Comparison of ENCODE assay signal across 18 cellular contexts in genomic region chr3:151443583-151443982, GRCh38. TPM values are rescaled to one million over a fixed set of nuclear protein-coding genes. Genes with fewer than 3 reads are reported as not detected.
DNase-seq lines count a peak whose midpoint lies in the region; ATAC-seq, FAIRE-seq and TF ChIP-seq lines count a peak whose summit lies in the region.
"Had no signal": no experiment of that assay in that cellular context is flagged by ENCODE, and none has a peak within 500 bp of the region (broad histone marks: within the 10 kb centered on the region; RNA-seq: fewer than 3 reads in every experiment).

No MANE protein-coding gene starts in this region.

- TF ChIP-seq CTCF in KMS-11 (conservative IDR thresholded peaks at IDR 0.05; ENCODE audit: low read depth, low read length) = no peak
- no peak for TF ChIP-seq CTCF in choroid plexus epithelial cell (conservative IDR thresholded peaks at IDR 0.05; ENCODE audit: low read depth, low read length)
- TF ChIP-seq CTCF in liver (IDR thresholded peaks at IDR 0.05; ENCODE audit: low read depth, low read length, missing input control) = no peak

- no peak for TF ChIP-seq RAD21 in liver (IDR thresholded peaks at IDR 0.05)

- H3K79me2 ChIP-seq in KMS-11 (ENCODE audit: insufficient read depth, low read depth) = no peaks in the 10 kb centered on the region
- H3K79me2 ChIP-seq: parathyroid adenoma had no signal

- no peaks in the 10 kb centered on the region; the same call in 1 of the 2 replicates for H4K20me1 ChIP-seq in KMS-11 (ENCODE audit: insufficient read depth)

- no peaks in the 10 kb centered on the region for H3K9me3 ChIP-seq in liver (ENCODE audit: control insufficient read depth in 4 of 4, low read length in 3 of 4)
- H3K9me3 ChIP-seq: esophagus squamous epithelium, transverse colon had no signal

- no peak overlapping the region for H3K27ac ChIP-seq in KMS-11
- H3K27ac ChIP-seq in liver (ENCODE audit: low read depth in 1 of 2, low read length in 2 of 2) = no peak overlapping the region
- H3K27ac ChIP-seq: esophagus squamous epithelium, parathyroid adenoma, transverse colon had no signal

- H2AFZ ChIP-seq in KMS-11 (ENCODE audit: low read depth) = no peak overlapping the region
- H2AFZ ChIP-seq: parathyroid adenoma had no signal

- H3K4me3 ChIP-seq in KMS-11 (IDR thresholded peaks at IDR 0.05; ENCODE audit: insufficient read depth, low read depth, low read length) = no peak overlapping the region
- no peak overlapping the region for H3K4me3 ChIP-seq in choroid plexus epithelial cell (ENCODE audit: low read depth, low read length)
- no peak overlapping the region for H3K4me3 ChIP-seq in liver (ENCODE audit: low read depth in 1 of 3, low read length in 3 of 3)
- H3K4me3 ChIP-seq: esophagus squamous epithelium, MG63, transverse colon had no signal

- no peak overlapping the region for H3K9ac ChIP-seq in KMS-11
- no peak overlapping the region for H3K9ac ChIP-seq in liver (ENCODE audit: low read depth in 1 of 2, low read length in 2 of 2)
- H3K9ac ChIP-seq: parathyroid adenoma had no signal

- DNase-seq in Daoy (ENCODE audit: low read depth) (peak; percentile 23), choroid plexus epithelial cell (ENCODE audit: low read depth) (peak; percentile 30), frontal cortex (ENCODE audit: low spot score in 2 of 2) (no peak), DMS53 (lab: John Stamatoyannopoulos, UW) (no peak), NCI-H526 treated with DMSO at 0.1 percent for 48 hours (lab: John Stamatoyannopoulos, UW) (no peak)
- DNase-seq: activated CD4-positive, alpha-beta T cell treated with anti-CD3 and anti-CD28 coated beads, Interleukin-2, amount 10 ng/mL, durations not matched to agents 24 days and 14 days; esophagus squamous epithelium; glutamatergic neuron; MG63; naive B cell; NCI-H1694; stimulated activated naive CD8-positive, alpha-beta T cell treated with anti-CD3 and anti-CD28 coated beads, Interleukin-15, Interleukin-2, amounts not matched to agents 100 U/mL and 50 U/mL, for 24 hours; transverse colon had no signal

- H3K27me3 ChIP-seq in KMS-11 (ENCODE audit: insufficient read depth, low read depth) (no peaks in the 10 kb centered on the region), liver (ENCODE audit: control insufficient read depth in 4 of 4, insufficient read depth in 4 of 4, low read length in 3 of 4) (no peaks in the 10 kb centered on the region)
- H3K27me3 ChIP-seq: esophagus squamous epithelium, MG63, transverse colon had no signal

- peaks cover 59% of the 10 kb centered on the region for H3K4me1 ChIP-seq in KMS-11 (ENCODE audit: low read depth, poor library complexity, severe bottlenecking)
- H3K4me1 ChIP-seq in liver (ENCODE audit: control insufficient read depth in 4 of 4, insufficient read depth in 4 of 4, low read length in 3 of 4) = no peaks in the 10 kb centered on the region
- H3K4me1 ChIP-seq: parathyroid adenoma, transverse colon had no signal

- WGBS in liver = 81% methylated on average over 7 of the region's 7 CpGs

- H3K36me3 ChIP-seq in KMS-11 (ENCODE audit: insufficient read depth) (no peaks in the 10 kb centered on the region), liver (ENCODE audit: control insufficient read depth in 4 of 4, insufficient read depth in 3 of 4, low read depth in 1 of 4, low read length in 3 of 4) (no peaks in the 10 kb centered on the region)
- H3K36me3 ChIP-seq: MG63, transverse colon had no signal

- ATAC-seq in HG03432 (IDR thresholded peaks at IDR 0.05; ENCODE audit: unreplicated experiment) = no peak
- ATAC-seq: stimulated activated naive CD8-positive, alpha-beta T cell treated with anti-CD3 and anti-CD28 coated beads, Interleukin-15, Interleukin-2, amounts not matched to agents 100 U/mL and 50 U/mL, for 24 hours had no signal

- H3K4me2 ChIP-seq in KMS-11 = peak overlapping the region; percentile 65; the same call in 1 of the 2 replicates

- no peak for FAIRE-seq in frontal cortex (lab: Jason Lieb, UNC)
- FAIRE-seq: H1 had no signal

TF ChIP-seq in liver, 16 proteins besides CTCF, POLR2A, EP300 and RAD21:
- TF ChIP-seq, protein P1, sequence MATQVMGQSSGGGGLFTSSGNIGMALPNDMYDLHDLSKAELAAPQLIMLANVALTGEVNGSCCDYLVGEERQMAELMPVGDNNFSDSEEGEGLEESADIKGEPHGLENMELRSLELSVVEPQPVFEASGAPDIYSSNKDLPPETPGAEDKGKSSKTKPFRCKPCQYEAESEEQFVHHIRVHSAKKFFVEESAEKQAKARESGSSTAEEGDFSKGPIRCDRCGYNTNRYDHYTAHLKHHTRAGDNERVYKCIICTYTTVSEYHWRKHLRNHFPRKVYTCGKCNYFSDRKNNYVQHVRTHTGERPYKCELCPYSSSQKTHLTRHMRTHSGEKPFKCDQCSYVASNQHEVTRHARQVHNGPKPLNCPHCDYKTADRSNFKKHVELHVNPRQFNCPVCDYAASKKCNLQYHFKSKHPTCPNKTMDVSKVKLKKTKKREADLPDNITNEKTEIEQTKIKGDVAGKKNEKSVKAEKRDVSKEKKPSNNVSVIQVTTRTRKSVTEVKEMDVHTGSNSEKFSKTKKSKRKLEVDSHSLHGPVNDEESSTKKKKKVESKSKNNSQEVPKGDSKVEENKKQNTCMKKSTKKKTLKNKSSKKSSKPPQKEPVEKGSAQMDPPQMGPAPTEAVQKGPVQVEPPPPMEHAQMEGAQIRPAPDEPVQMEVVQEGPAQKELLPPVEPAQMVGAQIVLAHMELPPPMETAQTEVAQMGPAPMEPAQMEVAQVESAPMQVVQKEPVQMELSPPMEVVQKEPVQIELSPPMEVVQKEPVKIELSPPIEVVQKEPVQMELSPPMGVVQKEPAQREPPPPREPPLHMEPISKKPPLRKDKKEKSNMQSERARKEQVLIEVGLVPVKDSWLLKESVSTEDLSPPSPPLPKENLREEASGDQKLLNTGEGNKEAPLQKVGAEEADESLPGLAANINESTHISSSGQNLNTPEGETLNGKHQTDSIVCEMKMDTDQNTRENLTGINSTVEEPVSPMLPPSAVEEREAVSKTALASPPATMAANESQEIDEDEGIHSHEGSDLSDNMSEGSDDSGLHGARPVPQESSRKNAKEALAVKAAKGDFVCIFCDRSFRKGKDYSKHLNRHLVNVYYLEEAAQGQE (IDR thresholded peaks at IDR 0.05) = peak; percentile 95
- TF ChIP-seq RXRA (IDR thresholded peaks at IDR 0.05) (no peak), GABPA (IDR thresholded peaks at IDR 0.05 in 1 of 2, conservative IDR thresholded peaks at IDR 0.05 in 1 of 2) (no peak)

RNA-seq across cellular contexts. Expression of gene IGSF10, which starts 17.3 kb away (rescaled TPM):
- not detected in 2 replicates for total RNA-seq in Daoy (2014; rRNA removed; shearing (Covaris generic))
- total RNA-seq in liver (1 to 10 TPM in 1 of 2 donors, under 1 TPM in 1; 0.65 to 1.6 TPM), frontal cortex (0.82 TPM)
- polyA plus RNA-seq in liver = under 1 TPM; 0.24 to 0.81 TPM
- total RNA-seq: activated CD4-positive, alpha-beta T cell treated with anti-CD3 and anti-CD28 coated beads, Interleukin-2, amount 10 ng/mL, durations not matched to agents 24 days and 14 days had no signal

RNA-seq across cellular contexts. Expression of gene P2RY12, which starts 59.0 kb away (rescaled TPM):
- not detected in 2 replicates for total RNA-seq in Daoy (2014; rRNA removed; shearing (Covaris generic))
- total RNA-seq in liver (1 to 10 TPM; 1.3 to 2.8 TPM), frontal cortex (17.5 TPM)
- 1 to 10 TPM in 1 of 2 donors, under 1 TPM in 1; 0.43 to 2.0 TPM for polyA plus RNA-seq in liver
- total RNA-seq: activated CD4-positive, alpha-beta T cell treated with anti-CD3 and anti-CD28 coated beads, Interleukin-2, amount 10 ng/mL, durations not matched to agents 24 days and 14 days; H1 had no signal
- polyA plus RNA-seq: H1 had no signal

Comparison
In these comparisons a context has a peak if more than half of its experiments do, and no peak if none do; other contexts are left out.
1. DNase-seq: peak in Daoy (single experiment) and choroid plexus epithelial cell (single experiment); none in frontal cortex (0 of 2), DMS53 (single experiment) and NCI-H526 treated with DMSO at 0.1 percent for 48 hours (single experiment).